8 cellular contexts compared by ENCODE assay signal in genomic region chr2:218959141-218959731, GRCh38. TPM values are rescaled to one million over a fixed set of nuclear protein-coding genes. Genes with fewer than 3 reads are reported as not detected.
DNase-seq lines count a peak whose midpoint lies in the region; ATAC-seq and TF ChIP-seq lines count a peak whose summit lies in the region.

CDK5R2 (plus strand) TSS chr2:218959666; CDS start chr2:218959821, 155 bp downstream.

- H3K9ac ChIP-seq in neuronal stem cell (ENCODE audit: low read depth, low read length, poor library complexity), result peak within 1 kb of the TSS; percentile 88

- H2AK5ac ChIP-seq in neuronal stem cell (ENCODE audit: low read depth, low read length), result peak within 1 kb of the TSS; percentile 46

- no peak for TF ChIP-seq POLR2A in testis (IDR thresholded peaks at IDR 0.05)

- H2BK120ac ChIP-seq in neuronal stem cell (ENCODE audit: low read depth, low read length), result no peak within 1 kb of the TSS

- H3K4me1 ChIP-seq in OCI-LY7 (ENCODE audit: insufficient read depth, low read length, poor library complexity, severe bottlenecking) (peaks cover 6% of the 10 kb centered on the region), foreskin keratinocyte (peaks cover 6% of the 10 kb centered on the region), neuronal stem cell (ENCODE audit: control insufficient read depth in 2 of 2, insufficient read depth in 1 of 2, low read depth in 1 of 2, low read length in 2 of 2) (peaks cover 11 to 19% of the 10 kb centered on the region in 2 donors), testis (no peaks in the 10 kb centered on the region)

- POLR2A ChIA-PET in OCI-LY7 (lab: Charles Lee), result interaction anchor here (1.4 kb wide), 1 partner anchor 50 kb away, joined by 5 read pairs; no protein-coding TSS in a partner anchor

- H3K18ac ChIP-seq in neuronal stem cell (ENCODE audit: low read length), result peak within 1 kb of the TSS; percentile 84

- H3K4me2 ChIP-seq in OCI-LY7 (ENCODE audit: low read length) (peak within 1 kb of the TSS; percentile 83), neuronal stem cell (ENCODE audit: insufficient read depth, low read length, poor library complexity, severe bottlenecking) (peak within 1 kb of the TSS; percentile 89)

- H3K27me3 ChIP-seq in foreskin keratinocyte, result peaks cover 93% of the 10 kb centered on the region
- H3K27me3 ChIP-seq in neuronal stem cell (ENCODE audit: control insufficient read depth in 3 of 3, insufficient read depth in 3 of 3, low read depth in 1 of 3, low read length in 3 of 3), result peaks cover 18 to 76% (median 63%) of the 10 kb centered on the region in 3 experiments
- H3K27me3 ChIP-seq in testis, result no peaks in the 10 kb centered on the region

- no peaks in the 10 kb centered on the region for H4K20me1 ChIP-seq in OCI-LY7 (ENCODE audit: insufficient read depth, low read length)

- no peaks in the 10 kb centered on the region for H3K79me1 ChIP-seq in neuronal stem cell (ENCODE audit: low read depth, low read length)

- intact Hi-C loops in OCI-LY7 (cut with micrococcal nuclease; ENCODE audit: unreplicated experiment) (loop anchor here (1.0 kb wide), 1 partner anchor 83 kb away; no protein-coding TSS in a partner anchor), testis (cut with DNase I; ENCODE audit: low total_unique reads) (no loop called here)

- H4K91ac ChIP-seq in neuronal stem cell (ENCODE audit: low read depth, low read length, poor library complexity), result no peak within 1 kb of the TSS

- H2AFZ ChIP-seq in OCI-LY7 (ENCODE audit: low read length) (peak within 1 kb of the TSS; percentile 92), neuronal stem cell (ENCODE audit: low read length) (peak within 1 kb of the TSS; percentile 99)

- CTCF ChIA-PET in OCI-LY7 (lab: Charles Lee; ENCODE audit: unreplicated experiment), result no interaction called here

- TF ChIP-seq CTCF in OCI-LY7 (conservative IDR thresholded peaks at IDR 0.05; ENCODE audit: low read length) (no peak), foreskin keratinocyte (conservative IDR thresholded peaks at IDR 0.05) (no peak), testis (IDR thresholded peaks at IDR 0.05) (no peak)

- no peak within 1 kb of the TSS for H2BK12ac ChIP-seq in neuronal stem cell (ENCODE audit: low read length)

- H3K4ac ChIP-seq in neuronal stem cell (ENCODE audit: low read length), result no peak within 1 kb of the TSS

- DNase-seq in DMS53 treated with DMSO at 0.1 percent for 48 hours (lab: John Stamatoyannopoulos, UW; ENCODE audit: unreplicated experiment) (peak; percentile 73), HuH-7.5 (ENCODE audit: low spot score) (peak; percentile 94), OCI-LY7 (ENCODE audit: low spot score) (peak; percentile 95), foreskin keratinocyte (peak in 1 of 2 donors; percentile 43), neuronal stem cell (ENCODE audit: low spot score) (peak; percentile 97), testis (peak; percentile 94)
- DNase-seq in activated effector memory CD4-positive, alpha-beta T cell treated with anti-CD3 and anti-CD28 coated beads, Interleukin-2, amount 50 U/mL, for 16 hours, result peak; percentile 85

- no TSS peak for BruUV-seq in OCI-LY7 (replicated peaks; lab: Mats Ljungman, UMichigan)

- peak within 1 kb of the TSS; percentile 91 for H2BK5ac ChIP-seq in neuronal stem cell (ENCODE audit: low read length)

- peak within 1 kb of the TSS; percentile 95 for H3K23ac ChIP-seq in neuronal stem cell (ENCODE audit: low read depth, low read length, poor library complexity)

- H4K8ac ChIP-seq in neuronal stem cell (ENCODE audit: low read depth, low read length), result no peak within 1 kb of the TSS

- H3K9me2 ChIP-seq in OCI-LY7 (ENCODE audit: insufficient read depth, low read length), result no peaks in the 10 kb centered on the region

- H2BK15ac ChIP-seq in neuronal stem cell (ENCODE audit: low read length), result peak within 1 kb of the TSS; percentile 98

- H3K79me2 ChIP-seq in OCI-LY7 (ENCODE audit: insufficient read depth, low read depth, low read length), result no peaks in the 10 kb centered on the region

- WGBS in neuronal stem cell (ENCODE audit: extremely low coverage in 2 of 2, insufficient read length in 2 of 2, insufficient replicate concordance in 1 of 2), 2 donors, result no CpG with 5 or more reads among the region's 37 CpGs
- 2% methylated on average over 26 to 37 of the region's 37 CpGs for WGBS in testis, 2 donors

- H3K14ac ChIP-seq in neuronal stem cell (ENCODE audit: low read length), result peak within 1 kb of the TSS; percentile 63

- H3K36me3 ChIP-seq in OCI-LY7 (ENCODE audit: insufficient read depth, low read length) (no peaks in the 10 kb centered on the region), neuronal stem cell (replicated peaks in 1 of 2; ENCODE audit: control insufficient read depth in 2 of 2, insufficient read depth in 2 of 2, low read length in 2 of 2) (no peaks in the 10 kb centered on the region), testis (ENCODE audit: low read depth, missing control alignments) (no peaks in the 10 kb centered on the region)

- no peak within 1 kb of the TSS for H3K27ac ChIP-seq in OCI-LY7 (ENCODE audit: low read depth, low read length, poor library complexity, severe bottlenecking)
- no peak within 1 kb of the TSS for H3K27ac ChIP-seq in foreskin keratinocyte
- no peak within 1 kb of the TSS for H3K27ac ChIP-seq in neuronal stem cell (replicated peaks; ENCODE audit: low read length)
- no peak within 1 kb of the TSS for H3K27ac ChIP-seq in testis

- no peaks in the 10 kb centered on the region for H3K9me3 ChIP-seq in OCI-LY7 (ENCODE audit: low read length)
- peaks cover 0 to 2% of the 10 kb centered on the region in 2 donors for H3K9me3 ChIP-seq in neuronal stem cell (replicated peaks in 1 of 2; ENCODE audit: control insufficient read depth in 2 of 2, insufficient read depth in 1 of 2, low read depth in 1 of 2, low read length in 2 of 2)
- H3K9me3 ChIP-seq in testis, result no peaks in the 10 kb centered on the region

- ATAC-seq in GM21576 (IDR thresholded peaks at IDR 0.05; ENCODE audit: unreplicated experiment), result peak; percentile 96
- ATAC-seq in foreskin keratinocyte, result peak; percentile 73

- H3K4me3 ChIP-seq in OCI-LY7 (ENCODE audit: low read depth, low read length, poor library complexity, severe bottlenecking), result peak within 1 kb of the TSS; percentile 72
- H3K4me3 ChIP-seq in neuronal stem cell (ENCODE audit: low read length in 2 of 2), result peak within 1 kb of the TSS; percentile 70 to 80
- H3K4me3 ChIP-seq in testis, result peak within 1 kb of the TSS; percentile 42 to 52

RNA-seq across cellular contexts. Expression of gene CDK5R2, which starts in this region (rescaled TPM):
- total RNA-seq in OCI-LY7 (2014; rRNA removed; shearing (Covaris generic)), result 0.09 and 0.41 TPM in 2 replicates
- 0.57 and 0.63 TPM in 2 replicates for total RNA-seq in OCI-LY7 (2022)
- not detected in 2 replicates for total RNA-seq in foreskin keratinocyte
- polyA plus RNA-seq in foreskin keratinocyte, result 0.02 TPM in 1 of 2 replicates, not detected in the other
- polyA plus RNA-seq in neuronal stem cell (2013, experiment 1 of 2), result 0.10 TPM
- 0.10 TPM for polyA plus RNA-seq in neuronal stem cell (2013, experiment 2 of 2)
- total RNA-seq in testis, result 1 to 10 TPM; 1.2 to 1.6 TPM
- polyA plus RNA-seq in testis (ENCODE audit: insufficient read depth, low read depth, low replicate concordance), result 0.83 TPM

Comparison
In these comparisons a context has a peak if more than half of its experiments do, and no peak if none do; other contexts are left out.
1. Peak in DNase-seq, H3K4me3 ChIP-seq and H3K4me2 ChIP-seq in OCI-LY7; RNA of the gene not detected or under 1 TPM.
2. Peak in ATAC-seq in foreskin keratinocyte; RNA of the gene not detected or under 1 TPM.